In the genomic region with DNA sequence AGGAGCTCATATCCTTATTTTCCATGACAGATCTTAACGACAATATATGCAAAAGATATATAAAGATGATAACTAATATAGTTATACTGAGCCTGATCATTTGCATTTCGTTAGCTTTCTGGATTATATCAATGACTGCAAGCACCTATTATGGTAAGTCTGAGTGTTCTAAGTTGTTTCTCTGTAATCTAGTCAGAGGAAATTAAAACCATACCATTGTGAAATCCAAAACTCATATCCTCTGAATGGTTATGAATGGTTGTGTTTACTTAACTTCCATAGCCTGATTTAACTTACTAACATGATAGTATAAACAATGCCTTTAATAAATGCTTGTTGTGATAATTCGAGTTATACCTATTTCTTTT, we compare ENCODE assay signal across 8 cellular contexts. TPM values are rescaled to one million over a fixed set of nuclear protein-coding genes. Genes with fewer than 3 reads are reported as not detected.
DNase-seq lines count a peak whose midpoint lies in the region; ATAC-seq and TF ChIP-seq lines count a peak whose summit lies in the region.

No MANE protein-coding gene starts in this region.

- peaks cover 0 to 27% of the 10 kb centered on the region in 2 donors for H3K4me1 ChIP-seq in right atrium auricular region
- peaks cover 0 to 51% (median 19%) of the 10 kb centered on the region in 4 donors for H3K4me1 ChIP-seq in transverse colon

- H3K36me3 ChIP-seq in right atrium auricular region, result no peaks in the 10 kb centered on the region
- H3K36me3 ChIP-seq in transverse colon, result no peaks in the 10 kb centered on the region

- no peaks in the 10 kb centered on the region for H3K9me3 Mint-ChIP-seq in activated naive CD8-positive, alpha-beta T cell treated with anti-CD3 and anti-CD28 coated beads for 36 hours

- no peaks in the 10 kb centered on the region for H3K9me3 ChIP-seq in right atrium auricular region
- no peaks in the 10 kb centered on the region for H3K9me3 ChIP-seq in transverse colon

- DNase-seq in right atrium auricular region (ENCODE audit: low spot score) (no peak), left cardiac atrium (no peak), left colon (no peak), transverse colon (no peak), cortex of kidney (lab: John Stamatoyannopoulos, UW) (no peak), hepatic stellate cell (ENCODE audit: low spot score) (no peak), NCI-H146 (lab: John Stamatoyannopoulos, UW) (no peak)
- no peak for DNase-seq in activated naive CD8-positive, alpha-beta T cell treated with anti-CD3 and anti-CD28 coated beads for 36 hours

- 4 to 10% methylated on average over 3 of the region's 3 CpGs for WGBS in transverse colon (ENCODE audit: low coverage in 1 of 2), 2 donors

- intact Hi-C loops in left cardiac atrium (cut with DNase I) (loop anchor here in 1 of 2 donors (1.0 kb wide), 1 partner anchor 23 kb away; the partner anchor contains the start of gene ZFC3H1), left colon (cut with DNase I, micrococcal nuclease) (no loop called here), transverse colon (cut with DNase I; ENCODE audit: low total_unique reads) (no loop called here)

- in situ Hi-C loops in transverse colon (cut with MboI; ENCODE audit: low pct_ligation_motif_present in 1 of 4, low pct_unique_long_range_greater_than_20kb in 1 of 4, low sequenced_read_pairs in 3 of 4), result no loop called here

- TF ChIP-seq CTCF in right atrium auricular region (IDR thresholded peaks at IDR 0.05) (no peak), transverse colon (IDR thresholded peaks at IDR 0.05) (no peak)

- TF ChIP-seq EP300 in transverse colon (IDR thresholded peaks at IDR 0.05; ENCODE audit: low read depth), result no peak

- peaks cover 23% of the 10 kb centered on the region for H3K4me1 Mint-ChIP-seq in activated naive CD8-positive, alpha-beta T cell treated with anti-CD3 and anti-CD28 coated beads for 36 hours

- no peaks in the 10 kb centered on the region for H3K27me3 ChIP-seq in right atrium auricular region
- no peaks in the 10 kb centered on the region for H3K27me3 ChIP-seq in transverse colon

- peak overlapping the region; percentile 73 to 74 for H3K4me3 ChIP-seq in right atrium auricular region
- peak overlapping the region; percentile 62 to 92 (median 76) for H3K4me3 ChIP-seq in transverse colon

- ATAC-seq in left cardiac atrium, result no peak
- ATAC-seq in left colon, result peak; percentile 6

- H3K36me3 Mint-ChIP-seq in activated naive CD8-positive, alpha-beta T cell treated with anti-CD3 and anti-CD28 coated beads for 36 hours, result no peaks in the 10 kb centered on the region

- H3K4me3 Mint-ChIP-seq in activated naive CD8-positive, alpha-beta T cell treated with anti-CD3 and anti-CD28 coated beads for 36 hours, result peak overlapping the region; percentile 87

- TF ChIP-seq POLR2A in transverse colon (IDR thresholded peaks at IDR 0.05), result no peak

- H3K27ac Mint-ChIP-seq in activated naive CD8-positive, alpha-beta T cell treated with anti-CD3 and anti-CD28 coated beads for 36 hours, result peak overlapping the region; percentile 88

- H3K27me3 Mint-ChIP-seq in activated naive CD8-positive, alpha-beta T cell treated with anti-CD3 and anti-CD28 coated beads for 36 hours, result no peaks in the 10 kb centered on the region

- H3K27ac ChIP-seq in right atrium auricular region (peak overlapping the region; percentile 91 to 94), transverse colon (peak overlapping the region; percentile 94 to 98 (median 96))

RNA-seq across cellular contexts. Expression of gene TMEM19, which starts 0.8 kb away (rescaled TPM):
- total RNA-seq in right atrium auricular region (10 to 100 TPM; 19.5 to 20.5 TPM), left cardiac atrium (10 to 100 TPM; 25.8 to 28.8 TPM), left colon (10 to 100 TPM; 41.9 to 48.8 TPM), transverse colon (10 to 100 TPM in 2 of 4 donors, 1 to 10 TPM in 2; 7.9 to 41.1 (median 20.4) TPM)
- 10 to 100 TPM; 16.2 to 21.6 TPM for total RNA-seq in activated naive CD8-positive, alpha-beta T cell treated with anti-CD3 and anti-CD28 coated beads for 36 hours

RNA-seq across cellular contexts. Expression of gene THAP2, which starts 22.5 kb away (rescaled TPM):
- total RNA-seq in right atrium auricular region, result 1 to 10 TPM; 2.0 to 5.2 TPM
- 1 to 10 TPM; 4.3 to 5.2 TPM for total RNA-seq in left cardiac atrium
- total RNA-seq in activated naive CD8-positive, alpha-beta T cell treated with anti-CD3 and anti-CD28 coated beads for 36 hours, result 1 to 10 TPM; 7.5 to 7.6 TPM
- total RNA-seq in left colon, result 1 to 10 TPM; 2.1 to 3.5 TPM
- 1 to 10 TPM in 3 of 4 donors, not detected in 1; 2.8 to 3.5 (median 3.3) TPM for total RNA-seq in transverse colon

RNA-seq across cellular contexts. Expression of gene ZFC3H1, which starts 23.0 kb away (rescaled TPM):
- total RNA-seq in right atrium auricular region (10 to 100 TPM; 19.5 to 22.8 TPM), left cardiac atrium (10 to 100 TPM; 19.4 to 24.5 TPM), left colon (10 to 100 TPM; 41.3 to 42.1 TPM), transverse colon (100 to 1,000 TPM in 2 of 4 donors, 10 to 100 TPM in 2; 61.9 to 141 (median 91.6) TPM)
- 10 to 100 TPM; 29.8 to 31.6 TPM for total RNA-seq in activated naive CD8-positive, alpha-beta T cell treated with anti-CD3 and anti-CD28 coated beads for 36 hours
